21 cellular contexts compared by ENCODE assay signal in the genomic region with DNA sequence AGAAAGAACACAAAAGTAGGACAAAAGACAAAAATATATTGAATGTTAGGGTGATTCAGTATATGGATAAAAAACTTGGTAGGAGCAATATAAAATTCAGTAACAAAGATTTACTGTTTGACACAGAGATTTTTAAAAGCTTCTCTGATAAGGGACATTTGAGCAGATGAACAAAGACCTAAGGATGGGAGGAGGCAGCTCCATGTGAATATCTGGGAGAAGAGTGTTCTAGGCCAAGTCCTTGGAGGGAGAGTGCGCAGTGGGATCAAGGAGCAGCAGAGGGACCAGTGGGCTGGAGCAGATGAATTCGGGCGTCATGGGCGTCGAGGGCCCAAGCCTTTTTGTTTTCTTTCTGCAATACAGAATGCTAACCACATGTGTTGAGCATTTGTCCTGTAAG.
DNase-seq lines count a peak whose midpoint lies in the region; ATAC-seq and TF ChIP-seq lines count a peak whose summit lies in the region.
"Had no signal": no experiment of that assay in that cellular context is flagged by ENCODE, and none has a peak within 500 bp of the region (broad histone marks: within the 10 kb centered on the region; RNA-seq: fewer than 3 reads in every experiment).

No MANE protein-coding gene starts in this region.

- ATAC-seq in activated naive CD8-positive, alpha-beta T cell treated with anti-CD3 and anti-CD28 coated beads, Interleukin-2, amount 10 ng/mL, durations not matched to agents 7 days and 5 days (ENCODE audit: low read depth), result no peak
- no peak for ATAC-seq in HG03280 (IDR thresholded peaks at IDR 0.05; ENCODE audit: unreplicated experiment)
- ATAC-seq: Panc1 had no signal

- H3K27ac ChIP-seq in OCI-LY7 (ENCODE audit: low read depth, low read length, poor library complexity, severe bottlenecking), result no peak overlapping the region
- H3K27ac ChIP-seq: BLaER1 had no signal

- POLR2A ChIA-PET in OCI-LY7 (lab: Charles Lee), result interaction anchor here (0.6 to 17.0 kb wide), 5 partner anchors 8 to 29 kb away, joined by 3 to 333 read pairs (median 6); no protein-coding TSS in a partner anchor
- POLR2A ChIA-PET in activated naive CD8-positive, alpha-beta T cell treated with anti-CD3 and anti-CD28 coated beads, Interleukin-2, amount 10 ng/mL, durations not matched to agents 7 days and 5 days (lab: Charles Lee), result no interaction called here

- peak overlapping the region; percentile 84 for H3K27ac Mint-ChIP-seq in activated naive CD4-positive, alpha-beta T cell treated with anti-CD3 and anti-CD28 coated beads, Interleukin-2, amount 50 U/mL, for 24 hours
- H3K27ac Mint-ChIP-seq in activated naive CD8-positive, alpha-beta T cell treated with anti-CD3 and anti-CD28 coated beads, Interleukin-2, amount 10 ng/mL, durations not matched to agents 7 days and 5 days, result peak overlapping the region; percentile 8
- H3K27ac Mint-ChIP-seq: IgD-negative memory B cell had no signal

- TF ChIP-seq CTCF in OCI-LY7 (conservative IDR thresholded peaks at IDR 0.05; ENCODE audit: low read length), result no peak

- H3K36me3 Mint-ChIP-seq in activated naive CD4-positive, alpha-beta T cell treated with anti-CD3 and anti-CD28 coated beads, Interleukin-2, amount 50 U/mL, for 24 hours, result peaks cover 28% of the 10 kb centered on the region
- peaks cover 41% of the 10 kb centered on the region for H3K36me3 Mint-ChIP-seq in activated naive CD8-positive, alpha-beta T cell treated with anti-CD3 and anti-CD28 coated beads, Interleukin-2, amount 10 ng/mL, durations not matched to agents 7 days and 5 days

- no peaks in the 10 kb centered on the region for H3K79me2 ChIP-seq in OCI-LY7 (ENCODE audit: insufficient read depth, low read depth, low read length)

- no peaks in the 10 kb centered on the region for H3K36me3 ChIP-seq in OCI-LY7 (ENCODE audit: insufficient read depth, low read length)

- no peaks in the 10 kb centered on the region for H3K27me3 Mint-ChIP-seq in activated naive CD4-positive, alpha-beta T cell treated with anti-CD3 and anti-CD28 coated beads, Interleukin-2, amount 50 U/mL, for 24 hours
- H3K27me3 Mint-ChIP-seq in activated naive CD8-positive, alpha-beta T cell treated with anti-CD3 and anti-CD28 coated beads, Interleukin-2, amount 10 ng/mL, durations not matched to agents 7 days and 5 days, result no peaks in the 10 kb centered on the region
- H3K27me3 Mint-ChIP-seq: IgD-negative memory B cell had no signal

- no peak overlapping the region for H3K4me3 ChIP-seq in OCI-LY7 (ENCODE audit: low read depth, low read length, poor library complexity, severe bottlenecking)
- H3K4me3 ChIP-seq: BLaER1 had no signal

- 0 out of 2 replicates have a peak overlapping the region, but pooled peaks have one; percentile 35 for H2AFZ ChIP-seq in OCI-LY7 (ENCODE audit: low read length)

- peaks cover 7% of the 10 kb centered on the region for H3K9me3 Mint-ChIP-seq in activated naive CD4-positive, alpha-beta T cell treated with anti-CD3 and anti-CD28 coated beads, Interleukin-2, amount 50 U/mL, for 24 hours
- H3K9me3 Mint-ChIP-seq in activated naive CD8-positive, alpha-beta T cell treated with anti-CD3 and anti-CD28 coated beads, Interleukin-2, amount 10 ng/mL, durations not matched to agents 7 days and 5 days, result no peaks in the 10 kb centered on the region
- H3K9me3 Mint-ChIP-seq: IgD-negative memory B cell had no signal

- H4K20me1 ChIP-seq in OCI-LY7 (ENCODE audit: insufficient read depth, low read length), result no peaks in the 10 kb centered on the region
- H4K20me1 ChIP-seq: BLaER1 had no signal

- no peak overlapping the region for H3K4me3 Mint-ChIP-seq in activated naive CD4-positive, alpha-beta T cell treated with anti-CD3 and anti-CD28 coated beads, Interleukin-2, amount 50 U/mL, for 24 hours
- no peak overlapping the region for H3K4me3 Mint-ChIP-seq in activated naive CD8-positive, alpha-beta T cell treated with anti-CD3 and anti-CD28 coated beads, Interleukin-2, amount 10 ng/mL, durations not matched to agents 7 days and 5 days
- H3K4me3 Mint-ChIP-seq: IgD-negative memory B cell had no signal

- peaks cover 55% of the 10 kb centered on the region for H3K4me1 Mint-ChIP-seq in activated naive CD4-positive, alpha-beta T cell treated with anti-CD3 and anti-CD28 coated beads, Interleukin-2, amount 50 U/mL, for 24 hours
- H3K4me1 Mint-ChIP-seq in activated naive CD8-positive, alpha-beta T cell treated with anti-CD3 and anti-CD28 coated beads, Interleukin-2, amount 10 ng/mL, durations not matched to agents 7 days and 5 days, result peaks cover 27% of the 10 kb centered on the region

- no peaks in the 10 kb centered on the region; the same call in 1 of the 2 replicates for H3K9me3 ChIP-seq in OCI-LY7 (ENCODE audit: low read length)
- H3K9me3 ChIP-seq: BLaER1 had no signal

- no peaks in the 10 kb centered on the region for H3K9me2 ChIP-seq in OCI-LY7 (ENCODE audit: insufficient read depth, low read length)

- H3K4me1 ChIP-seq in OCI-LY7 (ENCODE audit: insufficient read depth, low read length, poor library complexity, severe bottlenecking), result peaks cover 60% of the 10 kb centered on the region

- intact Hi-C loops in OCI-LY7 (cut with micrococcal nuclease; ENCODE audit: unreplicated experiment), result no loop called here

- CTCF ChIA-PET in OCI-LY7 (lab: Charles Lee; ENCODE audit: unreplicated experiment), result no interaction called here

- no peak for DNase-seq in activated naive CD4-positive, alpha-beta T cell (lab: John Stamatoyannopoulos, UW)
- DNase-seq in OCI-LY7 (ENCODE audit: low spot score) (no peak), anterior cingulate cortex (lab: John Stamatoyannopoulos, UW) (no peak), LoVo (ENCODE audit: low spot score) (no peak)
- no peak for DNase-seq in activated naive CD8-positive, alpha-beta T cell treated with anti-CD3 and anti-CD28 coated beads, Interleukin-2, amount 10 ng/mL, durations not matched to agents 7 days and 5 days
- DNase-seq: ACHN; DMS79; H7; MV-4-11; NCI-H1105 treated with DMSO at 0.1 percent for 48 hours; NCI-H2029 treated with DMSO at 0.1 percent for 48 hours; NCI-H2171; NCI-H345; NCI-H524; NCI-H774; NK-92 treated with Interleukin-12 subunit alpha and Interleukin-12 subunit beta, amount 100 ng/mL, for 24 hours had no signal

- no peak overlapping the region for H3K4me2 ChIP-seq in OCI-LY7 (ENCODE audit: low read length)

- no TSS peak for BruUV-seq in OCI-LY7 (replicated peaks; lab: Mats Ljungman, UMichigan)
